8 cellular contexts compared by ENCODE assay signal in genomic region chr7:55964802-55965470, GRCh38. TPM values are rescaled to one million over a fixed set of nuclear protein-coding genes. Genes with fewer than 3 reads are reported as not detected.
DNase-seq lines count a peak whose midpoint lies in the region; ATAC-seq and TF ChIP-seq lines count a peak whose summit lies in the region.

No MANE protein-coding gene starts in this region.

- under 1% methylated on average over 28 of the region's 49 CpGs for WGBS in hepatocyte (ENCODE audit: low lambda C conversion rate, missing lambda C conversion rate)

- H4K20me1 ChIP-seq in hepatocyte (ENCODE audit: insufficient read depth, poor library complexity, severe bottlenecking) = peaks cover 16% of the 10 kb centered on the region

- DNase-seq in DMS53 (lab: John Stamatoyannopoulos, UW) = peak; percentile 89
- peak; percentile 60 for DNase-seq in SK-MEL-5 (ENCODE audit: low read depth, low spot score)
- DNase-seq in hepatocyte (ENCODE audit: low spot score) = no peak
- DNase-seq in retina = peak; percentile 74
- no peak for DNase-seq in NCI-H226

- in situ Hi-C loops in SK-MEL-5 (cut with HindIII; ENCODE audit: low pct_unique_long_range_greater_than_20kb, low sequenced_read_pairs) = no loop called here

- no peaks in the 10 kb centered on the region for H3K9me3 ChIP-seq in hepatocyte (ENCODE audit: low read depth)

- peak overlapping the region; percentile 78 for H2AFZ ChIP-seq in hepatocyte

- H3K27ac ChIP-seq in angular gyrus (ENCODE audit: low read depth, low read length) = peak overlapping the region; percentile 76
- peak overlapping the region; percentile 97 for H3K27ac ChIP-seq in hepatocyte

- H3K9me2 ChIP-seq in hepatocyte (replicated peaks; ENCODE audit: insufficient read depth) = no peaks in the 10 kb centered on the region

- H3K27me3 ChIP-seq in hepatocyte = no peaks in the 10 kb centered on the region

- H3K36me3 ChIP-seq in hepatocyte (replicated peaks; ENCODE audit: insufficient read depth, low read depth) = no peaks in the 10 kb centered on the region

- peaks cover 8% of the 10 kb centered on the region for H3K4me1 ChIP-seq in hepatocyte (ENCODE audit: insufficient read depth)

- ATAC-seq in GM19468 (IDR thresholded peaks at IDR 0.05; ENCODE audit: extremely low read depth, unreplicated experiment) = peak; percentile 59
- peak; percentile 32 for ATAC-seq in HG03575 (IDR thresholded peaks at IDR 0.05; ENCODE audit: extremely low read depth, insufficient number of reproducible peaks, low FRiP score, unreplicated experiment)

- TF ChIP-seq CTCF in hepatocyte (IDR thresholded peaks at IDR 0.05; ENCODE audit: poor library complexity) = no peak

- H3K79me2 ChIP-seq in hepatocyte = peaks cover 51% of the 10 kb centered on the region

- peak overlapping the region; percentile 81 for H3K4me2 ChIP-seq in hepatocyte

- H3K4me3 ChIP-seq in hepatocyte = peak overlapping the region; percentile 82

RNA-seq across cellular contexts. Expression of gene NIPSNAP2, which starts 0.6 kb away (rescaled TPM):
- 115 and 125 TPM in 2 replicates for total RNA-seq in SK-MEL-5 (2014; rRNA removed; shearing (Covaris generic))
- 101 and 122 TPM in 2 replicates for polyA plus RNA-seq in SK-MEL-5 (2015; cell fraction: cytosol; rRNA removed)
- polyA plus RNA-seq in SK-MEL-5 (2015; cell fraction: nucleus; rRNA removed) = 109 and 140 TPM in 2 replicates
- total RNA-seq in hepatocyte = 46.0 and 47.6 TPM in 2 replicates
- polyA plus RNA-seq in hepatocyte = 46.2 and 51.6 TPM in 2 replicates

RNA-seq across cellular contexts. Expression of gene MRPS17, which starts 13.3 kb away (rescaled TPM):
- 32.2 and 34.3 TPM in 2 replicates for total RNA-seq in SK-MEL-5 (2014; rRNA removed; shearing (Covaris generic))
- polyA plus RNA-seq in SK-MEL-5 (2015; cell fraction: cytosol; rRNA removed) = 15.5 and 16.5 TPM in 2 replicates
- 2.9 and 7.1 TPM in 2 replicates for polyA plus RNA-seq in SK-MEL-5 (2015; cell fraction: nucleus; rRNA removed)
- total RNA-seq in hepatocyte = 13.7 and 18.6 TPM in 2 replicates
- polyA plus RNA-seq in hepatocyte = 26.1 and 30.3 TPM in 2 replicates

Comparison
In these comparisons a context has a peak if more than half of its experiments do, and no peak if none do; other contexts are left out.
1. DNase-seq: peak in DMS53 (single experiment), SK-MEL-5 (single experiment) and retina (single experiment); none in hepatocyte (single experiment) and NCI-H226 (single experiment).